12 cellular contexts compared by ENCODE assay signal in the genomic region with DNA sequence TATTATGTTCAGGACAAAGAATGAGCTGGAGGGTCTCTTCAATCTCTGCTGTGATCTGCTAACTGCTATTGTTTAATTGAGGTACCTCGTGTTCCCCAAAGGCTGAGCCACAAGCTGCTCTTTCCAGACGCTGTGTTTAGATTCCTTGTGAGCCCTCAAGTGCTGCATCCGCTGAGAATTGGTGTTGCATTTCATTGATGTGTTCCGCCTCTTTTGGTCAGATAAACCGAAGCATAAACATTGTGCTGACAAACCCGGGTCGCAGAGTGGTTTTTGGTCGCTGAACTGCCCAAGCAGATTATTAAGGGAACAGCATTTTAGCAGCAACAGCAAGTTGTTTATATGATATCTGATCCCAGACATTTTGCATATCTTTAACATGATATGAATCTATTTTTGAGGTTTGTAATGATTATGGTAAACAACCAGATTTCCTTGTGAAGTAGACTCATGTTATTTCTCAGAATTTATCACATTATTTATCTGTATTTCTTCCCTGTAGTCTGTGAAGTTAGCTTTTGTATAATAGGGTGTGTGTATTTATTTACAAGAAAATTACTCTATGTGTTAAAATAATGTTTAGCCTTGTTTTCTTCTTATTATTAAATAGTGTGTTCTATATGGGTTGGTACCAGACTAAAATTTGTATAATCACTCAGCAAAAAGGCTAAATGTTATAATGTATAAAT.
DNase-seq lines count a peak whose midpoint lies in the region; ATAC-seq and TF ChIP-seq lines count a peak whose summit lies in the region.
"Had no signal": no experiment of that assay in that cellular context is flagged by ENCODE, and none has a peak within 500 bp of the region (broad histone marks: within the 10 kb centered on the region; RNA-seq: fewer than 3 reads in every experiment).

No MANE protein-coding gene starts in this region.

- peaks cover 4% of the 10 kb centered on the region; the same call in 1 of the 2 replicates for H3K4me1 ChIP-seq in HEK293 (ENCODE audit: control insufficient read depth, insufficient read depth, low read length)
- H3K4me1 ChIP-seq in psoas muscle: no peaks in the 10 kb centered on the region

- intact Hi-C loops in psoas muscle (cut with DNase I): no loop called here

- TF ChIP-seq CTCF in HEK293 (tag by site-specific recombination; IDR thresholded peaks at IDR 0.05): no peak
- TF ChIP-seq CTCF in psoas muscle (IDR thresholded peaks at IDR 0.05): no peak

- H3K36me3 Mint-ChIP-seq in effector memory CD8-positive, alpha-beta T cell (ENCODE audit: insufficient read depth): no peaks in the 10 kb centered on the region

- H3K27me3 Mint-ChIP-seq in effector memory CD8-positive, alpha-beta T cell: no peaks in the 10 kb centered on the region

- no peak overlapping the region for H3K4me3 ChIP-seq in HEK293 (ENCODE audit: low read depth, low read length)
- peak overlapping the region; percentile 2 for H3K4me3 ChIP-seq in psoas muscle

- DNase-seq in NCI-H69 (lab: John Stamatoyannopoulos, UW) (peak; percentile 95), psoas muscle (no peak), NCI-H446 treated with DMSO at 0.1 percent for 48 hours (lab: John Stamatoyannopoulos, UW) (no peak), SKM-1 treated with dmso at 0.1 percent for 144 hours (lab: John Stamatoyannopoulos, UW; ENCODE audit: unreplicated experiment) (no peak)
- no peak for DNase-seq in effector memory CD8-positive, alpha-beta T cell
- DNase-seq: activated CD4-positive, alpha-beta T cell treated with anti-CD3 and anti-CD28 coated beads for 1 hour; activated gamma-delta T cell treated with Interleukin-2 at 50 U/mL for 16 hours; MM.1S; stimulated activated CD4-positive, alpha-beta T cell treated with anti-CD3 and anti-CD28 coated beads, Interleukin-2, amount 100 ng/mL, for 24 hours had no signal

- no peaks in the 10 kb centered on the region for H3K36me3 ChIP-seq in HEK293 (ENCODE audit: control insufficient read depth in 2 of 2, insufficient read depth in 1 of 2, low read length in 2 of 2)
- no peaks in the 10 kb centered on the region for H3K36me3 ChIP-seq in psoas muscle (ENCODE audit: insufficient read depth in 1 of 2, low read depth in 1 of 2)

- peaks cover 0 to 2% of the 10 kb centered on the region in 2 donors for H3K4me1 Mint-ChIP-seq in effector memory CD8-positive, alpha-beta T cell (ENCODE audit: low read depth in 2 of 2)

- no peaks in the 10 kb centered on the region for H3K27me3 ChIP-seq in psoas muscle (ENCODE audit: insufficient read depth in 3 of 3, low read length in 2 of 3)

- H3K9me3 Mint-ChIP-seq in effector memory CD8-positive, alpha-beta T cell: peaks cover 13% of the 10 kb centered on the region in 2 donors

- CTCF ChIA-PET in HEK293 (lab: Yijun Ruan, JAX): no interaction called here

- ATAC-seq in effector memory CD8-positive, alpha-beta T cell (replicated peaks): peak; percentile 26
- no peak for ATAC-seq in psoas muscle
- no peak for ATAC-seq in HG03469 (IDR thresholded peaks at IDR 0.05; ENCODE audit: unreplicated experiment)
- ATAC-seq: SK-N-SH treated with all-trans-retinoic acid at 6 μM for 48 hours had no signal

- POLR2A ChIA-PET in HEK293 (lab: Yijun Ruan, JAX): no interaction called here

- WGBS in psoas muscle, 3 donors: 26 to 36% (median 35%) methylated on average over 8 of the region's 8 CpGs

- H3K4me3 Mint-ChIP-seq in effector memory CD8-positive, alpha-beta T cell: peak overlapping the region; percentile 2 to 28

- peak overlapping the region in 1 of 2 donors; percentile 67 for H3K27ac Mint-ChIP-seq in effector memory CD8-positive, alpha-beta T cell

- H3K9me3 ChIP-seq in HEK293 (ENCODE audit: control insufficient read depth, insufficient read depth, low read depth, low read length) (no peaks in the 10 kb centered on the region), psoas muscle (peaks cover 3% of the 10 kb centered on the region)

- H3K27ac ChIP-seq in HEK293 (ENCODE audit: extremely low read depth, low read depth, low read length) (no peak overlapping the region), psoas muscle (no peak overlapping the region)

TF ChIP-seq in HEK293, 187 proteins besides CTCF, POLR2A, EP300 and RAD21:
- 0 out of 2 replicates have a peak, but pooled peaks have one; percentile 35 for TF ChIP-seq TRIM28 (IDR thresholded peaks at IDR 0.05; ENCODE audit: borderline replicate concordance, low read length)
- TF ChIP-seq TCF7L2 (IDR thresholded peaks at IDR 0.05; ENCODE audit: borderline replicate concordance, low read depth, low read length): peak; percentile 67; the same call in 1 of the 2 replicates
- no peak for TF ChIP-seq REPIN1 (tag by site-specific recombination; IDR thresholded peaks at IDR 0.05; ENCODE audit: low read depth)
